ENCODE assay signal across 1 cellular context in genomic region chr6:90586675-90587638, GRCh38.
A peak's percentile ranks its signal among the peaks of the same experiment; 100 is the strongest.
TF ChIP-seq lines count a peak whose summit lies in the region.

Gene MAP3K7 (minus strand): TSS chr6:90587072. CDS start chr6:90586883, 189 bp downstream.

TF ChIP-seq in HepG2, 621 proteins besides CTCF, POLR2A, EP300 and RAD21 (continued from another document and continues in another):
- TF ChIP-seq AFF4 (CRISPR knock-in tag; IDR thresholded peaks at IDR 0.05) (no peak), ZNF296 (CRISPR knock-in tag; conservative IDR thresholded peaks at IDR 0.05) (no peak), RBM39 (IDR thresholded peaks at IDR 0.05; ENCODE audit: low read depth, low read length, poor library complexity, severe bottlenecking) (peak; percentile 62), ZSCAN5A (CRISPR knock-in tag; IDR thresholded peaks at IDR 0.05; ENCODE audit: borderline replicate concordance) (no peak), BATF2 (CRISPR knock-in tag; IDR thresholded peaks at IDR 0.05) (no peak), ZBTB43 (CRISPR knock-in tag; conservative IDR thresholded peaks at IDR 0.05) (0 out of 2 replicates have a peak, but pooled peaks have one; percentile 31), ZBTB39 (CRISPR knock-in tag; IDR thresholded peaks at IDR 0.05) (no peak), ZBTB14 (CRISPR knock-in tag; IDR thresholded peaks at IDR 0.05) (no peak), TSC22D2 (CRISPR knock-in tag; IDR thresholded peaks at IDR 0.05; ENCODE audit: borderline replicate concordance) (no peak), ZNF75D (CRISPR knock-in tag; IDR thresholded peaks at IDR 0.05; ENCODE audit: borderline replicate concordance) (no peak), ZNF460 (CRISPR knock-in tag; IDR thresholded peaks at IDR 0.05; ENCODE audit: borderline replicate concordance) (no peak), SKIL (CRISPR knock-in tag; IDR thresholded peaks at IDR 0.05; ENCODE audit: borderline replicate concordance) (no peak), ZNF563 (CRISPR knock-in tag; IDR thresholded peaks at IDR 0.05) (0 out of 2 replicates have a peak, but pooled peaks have one; percentile 62), ZNF468 (CRISPR knock-in tag; IDR thresholded peaks at IDR 0.05) (no peak), ZNF547 (CRISPR knock-in tag; IDR thresholded peaks at IDR 0.05) (no peak; the same call in 1 of the 2 replicates), IRF9 (CRISPR knock-in tag; IDR thresholded peaks at IDR 0.05; ENCODE audit: borderline replicate concordance) (no peak), ZNF564 (CRISPR knock-in tag; IDR thresholded peaks at IDR 0.05) (no peak), ZNF616 (CRISPR knock-in tag; IDR thresholded peaks at IDR 0.05; ENCODE audit: low read depth) (no peak), MTERF4 (CRISPR knock-in tag; IDR thresholded peaks at IDR 0.05) (no peak; the same call in 1 of the 2 replicates), NFYB (CRISPR knock-in tag; IDR thresholded peaks at IDR 0.05) (peak; percentile 83), ZNF20 (CRISPR knock-in tag; IDR thresholded peaks at IDR 0.05) (no peak), BCL3 (CRISPR knock-in tag; IDR thresholded peaks at IDR 0.05) (0 out of 2 replicates have a peak, but pooled peaks have one; percentile 39), ZBTB4 (CRISPR knock-in tag; IDR thresholded peaks at IDR 0.05; ENCODE audit: borderline replicate concordance) (no peak), ZNF264 (CRISPR knock-in tag; IDR thresholded peaks at IDR 0.05) (no peak; the same call in none of the 2 replicates), ZNF337 (CRISPR knock-in tag; IDR thresholded peaks at IDR 0.05; ENCODE audit: borderline replicate concordance, low read depth) (no peak), AKAP8 (CRISPR knock-in tag; IDR thresholded peaks at IDR 0.05) (0 out of 2 replicates have a peak, but pooled peaks have one; percentile 44), PHF5A (CRISPR knock-in tag; IDR thresholded peaks at IDR 0.05; ENCODE audit: low read depth, unreplicated experiment) (no peak), HOMEZ (CRISPR knock-in tag; IDR thresholded peaks at IDR 0.05; ENCODE audit: low read depth) (peak; percentile 27; the same call in 1 of the 2 replicates), MLLT10 (CRISPR knock-in tag; IDR thresholded peaks at IDR 0.05) (no peak), ZFP1 (CRISPR knock-in tag; IDR thresholded peaks at IDR 0.05) (no peak), SMC3 (IDR thresholded peaks at IDR 0.05; ENCODE audit: low read length) (no peak), ZNF691 (CRISPR knock-in tag; IDR thresholded peaks at IDR 0.05; ENCODE audit: borderline replicate concordance, low read depth) (no peak), ZNF432 (CRISPR knock-in tag; IDR thresholded peaks at IDR 0.05; ENCODE audit: borderline replicate concordance) (no peak)
